ENCODE assay signal across 10 cellular contexts in the genomic region with DNA sequence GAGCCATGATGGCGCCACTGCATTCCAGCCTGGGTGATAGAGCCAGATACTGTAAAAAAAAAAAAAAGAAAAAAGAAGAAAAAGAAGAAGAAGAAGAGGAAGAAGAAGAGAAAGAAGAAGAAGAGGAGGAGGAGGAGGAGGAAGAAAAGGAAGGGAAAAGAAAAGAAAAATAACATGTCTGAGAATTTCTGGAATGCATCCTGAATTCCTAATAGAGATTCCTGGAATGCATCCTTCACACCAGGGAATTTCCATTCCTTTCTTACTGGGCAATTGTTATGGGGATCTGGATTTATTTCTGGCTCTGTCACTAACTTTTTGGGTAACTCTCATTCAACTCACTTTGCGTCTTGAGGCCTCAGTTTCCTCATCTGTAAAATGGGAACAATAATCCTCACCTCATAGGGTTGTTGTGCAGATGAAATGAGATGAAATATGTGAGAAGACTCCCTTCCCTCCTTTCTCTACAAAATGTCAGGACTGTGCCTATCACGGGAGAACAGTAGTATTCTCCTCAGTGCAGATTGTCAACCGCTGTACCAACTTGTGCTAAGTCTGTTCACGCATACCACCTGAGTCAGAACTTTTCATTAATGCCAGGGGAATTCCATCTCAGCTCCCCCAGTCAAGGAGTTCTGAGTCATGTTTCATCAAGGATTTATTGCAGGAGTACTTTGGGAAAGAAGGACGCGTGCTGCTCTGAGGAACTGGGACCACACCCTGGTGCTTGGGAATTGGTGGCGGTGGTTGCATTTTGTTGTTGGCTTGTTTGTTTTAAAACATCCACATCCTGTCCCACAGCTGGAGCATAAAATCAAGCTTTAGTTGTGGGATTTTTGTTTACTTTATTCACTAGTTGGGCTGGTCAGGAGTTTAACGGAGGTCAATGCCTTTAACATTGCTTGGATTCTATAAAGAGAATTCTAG. TPM values are rescaled to one million over a fixed set of nuclear protein-coding genes. Genes with fewer than 3 reads are reported as not detected.
DNase-seq lines count a peak whose midpoint lies in the region; ATAC-seq and TF ChIP-seq lines count a peak whose summit lies in the region.
"Had no signal": no experiment of that assay in that cellular context is flagged by ENCODE, and none has a peak within 500 bp of the region (broad histone marks: within the 10 kb centered on the region; RNA-seq: fewer than 3 reads in every experiment).

No MANE protein-coding gene starts in this region.

- no peak overlapping the region for H3K4me3 ChIP-seq in psoas muscle
- H3K4me3 ChIP-seq in MM.1S (ENCODE audit: low read length) = no peak overlapping the region

- no peak overlapping the region for H3K27ac Mint-ChIP-seq in Calu3 (ENCODE audit: unreplicated experiment)

- peaks cover 21% of the 10 kb centered on the region for H3K4me1 Mint-ChIP-seq in Calu3 (ENCODE audit: low read depth, unreplicated experiment)

- H3F3A ChIP-seq in MM.1S (ENCODE audit: insufficient read depth, low read length) = no peaks in the 10 kb centered on the region

- ATAC-seq in psoas muscle (peak; percentile 61 to 89 (median 76)), HG02981 (IDR thresholded peaks at IDR 0.05; ENCODE audit: unreplicated experiment) (no peak), GM18868 (IDR thresholded peaks at IDR 0.05; ENCODE audit: unreplicated experiment) (no peak)
- ATAC-seq: left lobe of liver had no signal

- intact Hi-C loops in Calu3 (cut with micrococcal nuclease; ENCODE audit: unreplicated experiment) = no loop called here
- intact Hi-C loops in psoas muscle (cut with DNase I) = no loop called here

- peak overlapping the region; percentile 9; the same call in 1 of the 2 replicates for H3K27ac ChIP-seq in RWPE1
- no peak overlapping the region for H3K27ac ChIP-seq in psoas muscle
- no peak overlapping the region for H3K27ac ChIP-seq in MM.1S (ENCODE audit: low read length)

- DNase-seq in Calu3 (peak; percentile 16), RWPE1 (ENCODE audit: low spot score) (peak; percentile 94), fibroblast of the conjunctiva (ENCODE audit: low read depth) (peak; percentile 70), psoas muscle (peak; percentile 31 to 63), OCI-M1 (lab: John Stamatoyannopoulos, UW) (no peak), MM.1S (no peak)
- DNase-seq: NCI-H526 had no signal

- H3K4me3 Mint-ChIP-seq in Calu3 (ENCODE audit: low read depth, unreplicated experiment) = peak overlapping the region; percentile 24

- POLR2A ChIA-PET in RWPE1 (lab: Yijun Ruan, JAX; ENCODE audit: low non-redundant PET) = no interaction called here

- H3K79me2 ChIP-seq in MM.1S (ENCODE audit: low read length) = no peaks in the 10 kb centered on the region

- CTCF ChIA-PET in Calu3 (lab: Charles Lee) (interaction anchor here (1.1 kb wide), 1 partner anchor 101 kb away, joined by 3 read pairs; no protein-coding TSS in a partner anchor), RWPE1 (lab: Yijun Ruan, JAX) (no interaction called here)

- H3K9me3 Mint-ChIP-seq in Calu3 (ENCODE audit: low read depth, unreplicated experiment) = peaks cover 4% of the 10 kb centered on the region

- peaks cover 10% of the 10 kb centered on the region for H3K36me3 Mint-ChIP-seq in Calu3 (ENCODE audit: insufficient read depth, unreplicated experiment)

- no peaks in the 10 kb centered on the region for H3K27me3 Mint-ChIP-seq in Calu3 (ENCODE audit: unreplicated experiment)

- H3K4me2 ChIP-seq in MM.1S (ENCODE audit: low read depth, low read length) = no peak overlapping the region

- H3K9me2 ChIP-seq in MM.1S (replicated peaks; ENCODE audit: insufficient read depth, low read length) = no peaks in the 10 kb centered on the region

- no peaks in the 10 kb centered on the region for H4K20me1 ChIP-seq in MM.1S (ENCODE audit: insufficient read depth, low read length)

- H3K9me3 ChIP-seq in psoas muscle (no peaks in the 10 kb centered on the region), MM.1S (replicated peaks; ENCODE audit: insufficient read depth, low read length) (no peaks in the 10 kb centered on the region)

- BruUV-seq in Calu3 (replicated peaks; lab: Mats Ljungman, UMichigan) = no TSS peak

- H3K27me3 ChIP-seq in psoas muscle (ENCODE audit: insufficient read depth in 3 of 3, low read length in 2 of 3) (no peaks in the 10 kb centered on the region), MM.1S (replicated peaks; ENCODE audit: insufficient read depth, low read length) (no peaks in the 10 kb centered on the region)

- 37 to 50% (median 39%) methylated on average over 9 of the region's 9 CpGs for WGBS in psoas muscle, 3 donors

- TF ChIP-seq CTCF in Calu3 (IDR thresholded peaks at IDR 0.05; ENCODE audit: unreplicated experiment) (no peak), RWPE1 (conservative IDR thresholded peaks at IDR 0.05; ENCODE audit: low read depth) (no peak), psoas muscle (IDR thresholded peaks at IDR 0.05) (no peak), MM.1S (IDR thresholded peaks at IDR 0.05; ENCODE audit: low read length) (no peak)

- H3K36me3 ChIP-seq in psoas muscle (ENCODE audit: insufficient read depth in 1 of 2, low read depth in 1 of 2) = no peaks in the 10 kb centered on the region
- H3K36me3 ChIP-seq in MM.1S (replicated peaks; ENCODE audit: insufficient read depth, low read length) = no peaks in the 10 kb centered on the region

- no peak overlapping the region for H3K9ac ChIP-seq in MM.1S (ENCODE audit: low read length)

- H2AFZ ChIP-seq in MM.1S (ENCODE audit: low read length) = no peak overlapping the region

- H3K4me1 ChIP-seq in psoas muscle (no peaks in the 10 kb centered on the region), MM.1S (ENCODE audit: low read length) (no peaks in the 10 kb centered on the region)

RNA-seq across cellular contexts. Expression of a gene that starts 42.4 kb away (rescaled TPM):
- 24.5 and 33.8 TPM in 2 replicates for total RNA-seq in Calu3 (2022)
- total RNA-seq in psoas muscle = 1 to 10 TPM; 1.2 to 2.8 (median 2.0) TPM
- polyA plus RNA-seq in psoas muscle = under 1 TPM; 0.13 to 0.69 (median 0.44) TPM

Comparison
In these comparisons a context has a peak if more than half of its experiments do, and no peak if none do; other contexts are left out.
1. DNase-seq: peak in Calu3 (single experiment), RWPE1 (single experiment), fibroblast of the conjunctiva (single experiment) and psoas muscle (2 of 2); none in OCI-M1 (single experiment) and MM.1S (single experiment).
2. ATAC-seq: peak in psoas muscle (4 of 4); none in HG02981 (single experiment) and GM18868 (single experiment).